In the genomic region with DNA sequence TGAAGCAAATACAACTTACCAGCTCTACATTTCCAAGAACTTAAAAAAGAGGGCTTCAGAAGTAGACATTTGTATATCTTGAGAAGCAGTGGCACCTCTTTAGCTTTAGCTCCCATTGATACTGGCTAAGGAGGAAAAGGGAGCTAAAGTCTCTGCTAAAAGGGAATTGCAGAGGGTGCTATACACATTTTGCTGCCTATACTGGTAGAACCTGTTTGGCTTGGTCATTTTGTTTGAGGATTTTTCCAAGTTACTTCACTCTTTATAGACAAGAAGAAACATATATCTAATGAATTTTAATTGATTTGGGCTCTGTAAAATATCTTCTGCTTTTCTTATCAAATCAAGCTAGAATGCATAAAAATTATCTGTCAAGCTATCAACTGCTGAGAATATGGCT, we compare ENCODE assay signal across 20 cellular contexts.
"Had no signal": no experiment of that assay in that cellular context is flagged by ENCODE, and none has a peak within 500 bp of the region (broad histone marks: within the 10 kb centered on the region; RNA-seq: fewer than 3 reads in every experiment).

No MANE protein-coding gene starts in this region.

- ATAC-seq: mucosa of descending colon; right lobe of liver; stimulated activated memory B cell treated with anti-CD40 and anti-IgM and Interleukin-4, amounts not matched to agents 10 μg/mL and 1 μg/mL and 100 μg/mL, for 72 hours had no signal

- H3K4me1 ChIP-seq: right lobe of liver, tibial nerve had no signal

- H3K36me3 ChIP-seq: cardiac muscle cell, right lobe of liver, stomach, suprapubic skin had no signal

- H3K27me3 ChIP-seq: cardiac muscle cell, right lobe of liver, stomach, suprapubic skin, tibial nerve had no signal

- DNase-seq: activated CD4-positive, alpha-beta T cell treated with anti-CD3 and anti-CD28 coated beads, Interleukin-2, amount 50 U/mL, for 4 hours; activated CD8-positive, alpha-beta memory T cell treated with anti-CD3 and anti-CD28 coated beads, Interleukin-2, amount 50 U/mL, for 48 hours; activated naive CD4-positive, alpha-beta T cell treated with Interleukin-2 at 50 U/mL for 16 hours; activated naive CD8-positive, alpha-beta T cell treated with anti-CD3 and anti-CD28 coated beads for 36 hours; activated T-cell treated with anti-CD3 and anti-CD28 coated beads, Interleukin-2, amount 50 U/mL, for 48 hours; amniotic stem cell; cortex of kidney; foreskin melanocyte; mucosa of descending colon; nucleus accumbens; right lobe of liver; stimulated activated CD4-positive, alpha-beta T cell treated with anti-CD3 and anti-CD28 coated beads, Interleukin-2, amount 100 ng/mL, for 24 hours; stomach; T-helper 1 cell had no signal

- H3K9me3 ChIP-seq: right lobe of liver had no signal

- H3K27ac Mint-ChIP-seq: activated naive CD8-positive, alpha-beta T cell treated with anti-CD3 and anti-CD28 coated beads for 36 hours; memory B cell; stimulated activated memory B cell treated with anti-CD40 and anti-IgM and Interleukin-4, amounts not matched to agents 10 μg/mL and 1 μg/mL and 100 μg/mL, for 72 hours had no signal

- H3K27me3 Mint-ChIP-seq: activated naive CD8-positive, alpha-beta T cell treated with anti-CD3 and anti-CD28 coated beads for 36 hours; memory B cell; stimulated activated memory B cell treated with anti-CD40 and anti-IgM and Interleukin-4, amounts not matched to agents 10 μg/mL and 1 μg/mL and 100 μg/mL, for 72 hours had no signal

- H3K27ac ChIP-seq: cardiac muscle cell, right lobe of liver, stomach, tibial nerve had no signal

- H3K4me3 Mint-ChIP-seq: activated naive CD8-positive, alpha-beta T cell treated with anti-CD3 and anti-CD28 coated beads for 36 hours; memory B cell; stimulated activated memory B cell treated with anti-CD40 and anti-IgM and Interleukin-4, amounts not matched to agents 10 μg/mL and 1 μg/mL and 100 μg/mL, for 72 hours had no signal

- H3K4me3 ChIP-seq: cardiac muscle cell, mucosa of descending colon, right lobe of liver, skin epidermis, stomach, suprapubic skin, tibial nerve had no signal
